Comparison of ENCODE assay signal across 8 cellular contexts in genomic region chr12:40137252-40137651, GRCh38. TPM values are rescaled to one million over a fixed set of nuclear protein-coding genes. Genes with fewer than 3 reads are reported as not detected.
DNase-seq lines count a peak whose midpoint lies in the region; ATAC-seq lines count a peak whose summit lies in the region.

No MANE protein-coding gene starts in this region.

- no peaks in the 10 kb centered on the region for H3K36me3 Mint-ChIP-seq in activated naive CD4-positive, alpha-beta T cell treated with anti-CD3 and anti-CD28 coated beads, Interleukin-2, amount 10 ng/mL, durations not matched to agents 7 days and 5 days
- H3K36me3 Mint-ChIP-seq in T-helper 17 cell (ENCODE audit: low read depth): peaks cover 3% of the 10 kb centered on the region
- no peaks in the 10 kb centered on the region for H3K36me3 Mint-ChIP-seq in activated T-helper 1 cell treated with anti-CD3 and anti-CD28 coated beads, Interleukin-12 subunit alpha, Interleukin-12 subunit beta, Interleukin-2, Interleukin-4 antibody, amounts not matched to agents 30 ng/mL and 10 ng/mL and 1 ng/mL, durations not matched to agents 14 hours and 24 hours and 36 hours (ENCODE audit: low read depth)

- H3K9me3 Mint-ChIP-seq in activated naive CD4-positive, alpha-beta T cell treated with anti-CD3 and anti-CD28 coated beads, Interleukin-2, amount 10 ng/mL, durations not matched to agents 7 days and 5 days: peaks cover 1% of the 10 kb centered on the region
- H3K9me3 Mint-ChIP-seq in activated T-helper 1 cell treated with anti-CD3 and anti-CD28 coated beads, Interleukin-12 subunit alpha, Interleukin-12 subunit beta, Interleukin-2, Interleukin-4 antibody, amounts not matched to agents 30 ng/mL and 10 ng/mL and 1 ng/mL, durations not matched to agents 14 hours and 24 hours and 36 hours: no peaks in the 10 kb centered on the region

- peaks cover 14% of the 10 kb centered on the region for H3K4me1 Mint-ChIP-seq in activated naive CD4-positive, alpha-beta T cell treated with anti-CD3 and anti-CD28 coated beads, Interleukin-2, amount 10 ng/mL, durations not matched to agents 7 days and 5 days
- peaks cover 2% of the 10 kb centered on the region for H3K4me1 Mint-ChIP-seq in T-helper 17 cell
- H3K4me1 Mint-ChIP-seq in activated T-helper 1 cell treated with anti-CD3 and anti-CD28 coated beads, Interleukin-12 subunit alpha, Interleukin-12 subunit beta, Interleukin-2, Interleukin-4 antibody, amounts not matched to agents 30 ng/mL and 10 ng/mL and 1 ng/mL, durations not matched to agents 14 hours and 24 hours and 36 hours (ENCODE audit: low read depth): peaks cover 16% of the 10 kb centered on the region

- intact Hi-C loops in activated T-helper 1 cell treated with anti-CD3 and anti-CD28 coated beads, Interleukin-12 subunit alpha, Interleukin-12 subunit beta, Interleukin-2, Interleukin-4 antibody, amounts not matched to agents 30 ng/mL and 10 ng/mL and 1 ng/mL, durations not matched to agents 14 hours and 24 hours and 36 hours (cut with micrococcal nuclease): loop anchor here (1.0 to 2.0 kb wide), 2 partner anchors 18 to 30 kb away; no protein-coding TSS in a partner anchor

- no peaks in the 10 kb centered on the region for H3K9me3 ChIP-seq in T-helper 17 cell (ENCODE audit: control insufficient read depth, low read length, poor library complexity, severe bottlenecking)

- CTCF ChIA-PET in activated naive CD4-positive, alpha-beta T cell treated with anti-CD3 and anti-CD28 coated beads, Interleukin-2, amount 10 ng/mL, durations not matched to agents 7 days and 5 days (lab: Charles Lee): no interaction called here

- no peak overlapping the region for H3K27ac Mint-ChIP-seq in activated naive CD4-positive, alpha-beta T cell treated with anti-CD3 and anti-CD28 coated beads, Interleukin-2, amount 10 ng/mL, durations not matched to agents 7 days and 5 days
- peak overlapping the region; percentile 81 for H3K27ac Mint-ChIP-seq in T-helper 17 cell
- H3K27ac Mint-ChIP-seq in activated T-helper 1 cell treated with anti-CD3 and anti-CD28 coated beads, Interleukin-12 subunit alpha, Interleukin-12 subunit beta, Interleukin-2, Interleukin-4 antibody, amounts not matched to agents 30 ng/mL and 10 ng/mL and 1 ng/mL, durations not matched to agents 14 hours and 24 hours and 36 hours: no peak overlapping the region

- peak; percentile 21 for DNase-seq in activated naive CD4-positive, alpha-beta T cell treated with anti-CD3 and anti-CD28 coated beads, Interleukin-2, amount 10 ng/mL, durations not matched to agents 7 days and 5 days
- no peak for DNase-seq in activated naive CD4-positive, alpha-beta T cell treated with Interleukin-2 at 50 U/mL for 16 hours
- no peak for DNase-seq in T-helper 17 cell
- no peak for DNase-seq in stimulated activated naive CD8-positive, alpha-beta T cell treated with anti-CD3 and anti-CD28 coated beads, Interleukin-15, Interleukin-2, amounts not matched to agents 100 U/mL and 50 U/mL, for 24 hours
- no peak for DNase-seq in NCI-H1417 (lab: John Stamatoyannopoulos, UW)
- no peak for DNase-seq in activated gamma-delta T cell (lab: John Stamatoyannopoulos, UW)
- DNase-seq in activated T-helper 1 cell treated with anti-CD3 and anti-CD28 coated beads, Interleukin-12 subunit alpha, Interleukin-12 subunit beta, Interleukin-2, Interleukin-4 antibody, amounts not matched to agents 30 ng/mL and 10 ng/mL and 1 ng/mL, durations not matched to agents 14 hours and 24 hours and 36 hours (ENCODE audit: low spot score): no peak

- peak; percentile 75 for ATAC-seq in HG03025 (IDR thresholded peaks at IDR 0.05; ENCODE audit: low FRiP score, unreplicated experiment)
- ATAC-seq in T-helper 17 cell: peak; percentile 85
- peak; percentile 65 for ATAC-seq in stimulated activated naive CD8-positive, alpha-beta T cell treated with anti-CD3 and anti-CD28 coated beads, Interleukin-15, Interleukin-2, amounts not matched to agents 100 U/mL and 50 U/mL, for 24 hours

- no peak overlapping the region for H3K4me3 Mint-ChIP-seq in activated naive CD4-positive, alpha-beta T cell treated with anti-CD3 and anti-CD28 coated beads, Interleukin-2, amount 10 ng/mL, durations not matched to agents 7 days and 5 days
- no peak overlapping the region for H3K4me3 Mint-ChIP-seq in T-helper 17 cell
- H3K4me3 Mint-ChIP-seq in activated T-helper 1 cell treated with anti-CD3 and anti-CD28 coated beads, Interleukin-12 subunit alpha, Interleukin-12 subunit beta, Interleukin-2, Interleukin-4 antibody, amounts not matched to agents 30 ng/mL and 10 ng/mL and 1 ng/mL, durations not matched to agents 14 hours and 24 hours and 36 hours: no peak overlapping the region

- peaks cover 10% of the 10 kb centered on the region for H3K27me3 Mint-ChIP-seq in activated naive CD4-positive, alpha-beta T cell treated with anti-CD3 and anti-CD28 coated beads, Interleukin-2, amount 10 ng/mL, durations not matched to agents 7 days and 5 days
- H3K27me3 Mint-ChIP-seq in T-helper 17 cell: peaks cover 12% of the 10 kb centered on the region
- H3K27me3 Mint-ChIP-seq in activated T-helper 1 cell treated with anti-CD3 and anti-CD28 coated beads, Interleukin-12 subunit alpha, Interleukin-12 subunit beta, Interleukin-2, Interleukin-4 antibody, amounts not matched to agents 30 ng/mL and 10 ng/mL and 1 ng/mL, durations not matched to agents 14 hours and 24 hours and 36 hours (ENCODE audit: insufficient read depth): peaks cover 8% of the 10 kb centered on the region

RNA-seq across cellular contexts. Expression of gene SLC2A13, which starts 31.4 kb away (rescaled TPM):
- 1 to 10 TPM; 3.0 TPM for total RNA-seq in T-helper 17 cell
- 2.5 and 2.6 TPM in 2 replicates for total RNA-seq in activated T-helper 1 cell treated with anti-CD3 and anti-CD28 coated beads, Interleukin-12 subunit alpha, Interleukin-12 subunit beta, Interleukin-2, Interleukin-4 antibody, amounts not matched to agents 30 ng/mL and 10 ng/mL and 1 ng/mL, durations not matched to agents 14 hours and 24 hours and 36 hours
